ENCODE assay signal across 8 cellular contexts in the genomic region with DNA sequence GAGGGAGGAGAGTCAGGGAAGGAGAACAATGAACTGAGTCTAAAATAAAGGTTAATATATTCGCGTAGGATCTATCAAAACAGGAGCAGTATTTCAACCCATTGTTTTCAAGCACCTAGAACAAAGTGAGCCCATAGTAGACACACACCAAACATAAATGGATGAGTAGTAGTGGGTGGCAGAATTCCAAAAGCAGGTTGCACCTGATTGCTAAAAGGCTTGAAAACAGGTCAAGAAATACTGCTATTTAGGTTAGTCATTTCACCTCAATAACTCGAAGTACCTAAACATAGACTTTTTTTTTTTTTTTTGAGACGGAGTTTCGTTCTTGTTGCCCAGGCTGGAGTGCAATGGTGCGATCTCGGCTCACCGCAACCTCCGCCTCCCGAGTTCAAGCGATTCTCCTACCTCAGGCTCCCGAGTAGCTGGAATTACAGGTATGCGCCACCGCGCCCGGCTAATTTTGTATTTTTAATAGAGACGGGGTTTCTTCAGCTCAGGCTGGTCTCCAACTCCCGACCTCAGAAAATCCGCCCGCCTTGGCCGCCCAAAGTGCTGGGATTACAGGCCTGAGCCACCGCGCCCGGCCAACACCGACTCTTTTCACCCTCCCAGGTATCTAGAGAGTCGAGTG. TPM values are rescaled to one million over a fixed set of nuclear protein-coding genes. Genes with fewer than 3 reads are reported as not detected.
DNase-seq lines count a peak whose midpoint lies in the region; ATAC-seq lines count a peak whose summit lies in the region.

No MANE protein-coding gene starts in this region.

- peaks cover 2 to 3% of the 10 kb centered on the region in 2 donors for H3K36me3 Mint-ChIP-seq in activated T-cell treated with anti-CD3 and anti-CD28 coated beads, Interleukin-2, amount 50 U/mL, for 72 hours (ENCODE audit: insufficient read depth in 2 of 2)
- H3K36me3 Mint-ChIP-seq in activated naive CD8-positive, alpha-beta T cell treated with anti-CD3 and anti-CD28 coated beads for 36 hours, result peaks cover 7% of the 10 kb centered on the region

- no peak for DNase-seq in activated T-cell treated with anti-CD3 and anti-CD28 coated beads, Interleukin-2, amount 50 U/mL, for 72 hours
- DNase-seq in activated T-cell treated with anti-CD3 and anti-CD28 coated beads, Interleukin-2, amount 50 U/mL, for 1 hour, result no peak
- DNase-seq in activated naive CD8-positive, alpha-beta T cell treated with anti-CD3 and anti-CD28 coated beads for 36 hours, result no peak
- peak; percentile 42 for DNase-seq in kidney tubule cell (ENCODE audit: low spot score)
- DNase-seq in stimulated activated CD4-positive, alpha-beta T cell treated with anti-CD3 and anti-CD28 coated beads, Interleukin-12 subunit alpha, Interleukin-12 subunit beta, amount 100 ng/mL, for 4 hours, result no peak
- DNase-seq in SHP77 treated with DMSO at 0.1 percent for 48 hours (lab: John Stamatoyannopoulos, UW), result no peak

- ATAC-seq in activated T-cell treated with anti-CD3 and anti-CD28 coated beads, Interleukin-2, amount 50 U/mL, for 72 hours (replicated peaks in 1 of 2), result no peak
- no peak for ATAC-seq in HG03378 (IDR thresholded peaks at IDR 0.05; ENCODE audit: unreplicated experiment)

- peak overlapping the region; percentile 88 to 99 for H3K4me3 Mint-ChIP-seq in activated T-cell treated with anti-CD3 and anti-CD28 coated beads, Interleukin-2, amount 50 U/mL, for 72 hours
- H3K4me3 Mint-ChIP-seq in activated naive CD8-positive, alpha-beta T cell treated with anti-CD3 and anti-CD28 coated beads for 36 hours, result peak overlapping the region; percentile 82

- peaks cover 41% of the 10 kb centered on the region for H3K4me1 Mint-ChIP-seq in activated T-cell treated with anti-CD3 and anti-CD28 coated beads, Interleukin-2, amount 50 U/mL, for 72 hours (ENCODE audit: low read depth)
- peaks cover 27% of the 10 kb centered on the region for H3K4me1 Mint-ChIP-seq in activated naive CD8-positive, alpha-beta T cell treated with anti-CD3 and anti-CD28 coated beads for 36 hours

- no peak overlapping the region for H3K27ac Mint-ChIP-seq in activated T-cell treated with anti-CD3 and anti-CD28 coated beads, Interleukin-2, amount 50 U/mL, for 72 hours
- H3K27ac Mint-ChIP-seq in activated naive CD8-positive, alpha-beta T cell treated with anti-CD3 and anti-CD28 coated beads for 36 hours, result peak overlapping the region; percentile 84

- H3K27me3 Mint-ChIP-seq in activated T-cell treated with anti-CD3 and anti-CD28 coated beads, Interleukin-2, amount 50 U/mL, for 72 hours (ENCODE audit: low read depth), result peaks cover 10% of the 10 kb centered on the region
- no peaks in the 10 kb centered on the region for H3K27me3 Mint-ChIP-seq in activated naive CD8-positive, alpha-beta T cell treated with anti-CD3 and anti-CD28 coated beads for 36 hours

- H3K9me3 Mint-ChIP-seq in activated T-cell treated with anti-CD3 and anti-CD28 coated beads, Interleukin-2, amount 50 U/mL, for 72 hours, result no peaks in the 10 kb centered on the region
- no peaks in the 10 kb centered on the region for H3K9me3 Mint-ChIP-seq in activated naive CD8-positive, alpha-beta T cell treated with anti-CD3 and anti-CD28 coated beads for 36 hours

- H3K27ac ChIP-seq in temporal lobe (ENCODE audit: low read depth, low read length), result peak overlapping the region; percentile 46

RNA-seq across cellular contexts. Expression of gene ABHD5, which starts 0.9 kb away (rescaled TPM):
- total RNA-seq in activated T-cell treated with anti-CD3 and anti-CD28 coated beads, Interleukin-2, amount 50 U/mL, for 72 hours, result 10 to 100 TPM; 18.9 to 19.8 TPM
- 10 to 100 TPM; 11.4 to 12.1 TPM for total RNA-seq in activated naive CD8-positive, alpha-beta T cell treated with anti-CD3 and anti-CD28 coated beads for 36 hours
- 17.2 TPM for total RNA-seq in temporal lobe
